In genomic region chr7:78153285-78153684, GRCh38 we compare ENCODE assay signal across 19 cellular contexts.
DNase-seq lines count a peak whose midpoint lies in the region; ATAC-seq lines count a peak whose summit lies in the region.
"Had no signal": no experiment of that assay in that cellular context is flagged by ENCODE, and none has a peak within 500 bp of the region (broad histone marks: within the 10 kb centered on the region; RNA-seq: fewer than 3 reads in every experiment).

No MANE protein-coding gene starts in this region.

- no peaks in the 10 kb centered on the region for H3K36me3 ChIP-seq in BLaER1
- H3K36me3 ChIP-seq: BLaER1 treated with 17β-estradiol and CSF1 and Interleukin-3, amounts not matched to agents 10 nM and 100 nM had no signal

- peak overlapping the region; percentile 3; the same call in 1 of the 2 replicates for H3K4me2 ChIP-seq in BLaER1

- no peaks in the 10 kb centered on the region for H3K27me3 ChIP-seq in BLaER1
- H3K27me3 ChIP-seq: BLaER1 treated with 17β-estradiol and CSF1 and Interleukin-3, amounts not matched to agents 10 nM and 100 nM had no signal

- DNase-seq in DMS79 treated with DMSO at 0.1 percent for 48 hours (lab: John Stamatoyannopoulos, UW) = peak; percentile 38
- no peak for DNase-seq in DMS79 (lab: John Stamatoyannopoulos, UW)
- DNase-seq in NCI-H1092 treated with DMSO at 0.1 percent for 48 hours (lab: John Stamatoyannopoulos, UW) = peak; percentile 67
- peak; percentile 57 for DNase-seq in NCI-H446 treated with DMSO at 0.1 percent for 48 hours (lab: John Stamatoyannopoulos, UW)
- no peak for DNase-seq in glomerular visceral epithelial cell (ENCODE audit: extremely low spot score)
- DNase-seq in NCI-H187 (lab: John Stamatoyannopoulos, UW) = no peak
- DNase-seq: 8988T; Calu3; CD8-positive, alpha-beta T cell; DND-41; EL; GM23248; HCEC 1CT; HFFc6; IMR-90 had no signal

- no peaks in the 10 kb centered on the region for H3K9me3 ChIP-seq in BLaER1
- H3K9me3 ChIP-seq: BLaER1 treated with 17β-estradiol and CSF1 and Interleukin-3, amounts not matched to agents 10 nM and 100 nM had no signal

- no peaks in the 10 kb centered on the region for H4K20me1 ChIP-seq in BLaER1
- H4K20me1 ChIP-seq: BLaER1 treated with 17β-estradiol and CSF1 and Interleukin-3, amounts not matched to agents 10 nM and 100 nM had no signal

- no peak overlapping the region for H3K9ac ChIP-seq in BLaER1
- H3K9ac ChIP-seq: BLaER1 treated with 17β-estradiol and CSF1 and Interleukin-3, amounts not matched to agents 10 nM and 100 nM; GM23248 had no signal

- no peak for ATAC-seq in HG03097 (IDR thresholded peaks at IDR 0.05; ENCODE audit: low FRiP score, unreplicated experiment)
- ATAC-seq: CD8-positive, alpha-beta T cell; K562 had no signal

- H3K27ac ChIP-seq in BLaER1 = no peak overlapping the region
- H3K27ac ChIP-seq: BLaER1 treated with 17β-estradiol and CSF1 and Interleukin-3, amounts not matched to agents 10 nM and 100 nM; GM23248 had no signal

- H3K4me3 ChIP-seq in BLaER1 = no peak overlapping the region
- H3K4me3 ChIP-seq: BLaER1 treated with 17β-estradiol and CSF1 and Interleukin-3, amounts not matched to agents 10 nM and 100 nM; GM23248; K562 had no signal

- H3K4me1 ChIP-seq in BLaER1 = peaks cover 10% of the 10 kb centered on the region

Comparison
In these comparisons a context has a peak if more than half of its experiments do, and no peak if none do; other contexts are left out.
1. DNase-seq: peak in DMS79 treated with DMSO at 0.1 percent for 48 hours (single experiment), NCI-H1092 treated with DMSO at 0.1 percent for 48 hours (single experiment) and NCI-H446 treated with DMSO at 0.1 percent for 48 hours (single experiment); none in DMS79 (single experiment), glomerular visceral epithelial cell (single experiment) and NCI-H187 (0 of 2).